In the genomic region with DNA sequence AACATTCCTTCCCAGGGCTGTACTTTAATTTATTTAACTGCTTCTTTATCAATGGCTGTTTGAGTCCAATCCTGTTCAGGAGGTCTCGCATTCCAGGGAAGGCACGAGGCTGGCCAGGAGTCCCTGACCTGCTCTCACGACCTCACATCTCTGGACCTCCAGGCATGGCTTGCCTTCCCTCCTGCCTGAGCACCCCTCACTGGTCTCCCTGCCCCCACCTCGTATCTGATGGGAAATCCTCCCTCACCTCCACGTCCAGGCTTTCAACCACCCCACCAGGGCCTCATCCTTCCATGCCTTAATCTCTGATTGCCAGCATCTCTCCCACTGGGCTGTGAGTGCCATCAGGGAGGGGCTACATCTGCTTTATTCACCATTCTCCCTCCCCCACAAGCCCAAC, we compare ENCODE assay signal across 34 cellular contexts.
"Had no signal": no experiment of that assay in that cellular context is flagged by ENCODE, and none has a peak within 500 bp of the region (broad histone marks: within the 10 kb centered on the region; RNA-seq: fewer than 3 reads in every experiment).

No MANE protein-coding gene starts in this region.

- H3K27me3 ChIP-seq: body of pancreas, cardiac muscle cell, dorsolateral prefrontal cortex, gastroesophageal sphincter, hepatocyte, neutrophil, ovary, right atrium auricular region, stomach, suprapubic skin, tibial nerve had no signal

- H3K9me3 ChIP-seq: body of pancreas, gastroesophageal sphincter, neutrophil, ovary, psoas muscle, right atrium auricular region, stomach, suprapubic skin, tibial nerve had no signal

- H3K27ac Mint-ChIP-seq: activated naive CD8-positive, alpha-beta T cell; activated T-cell treated with anti-CD3 and anti-CD28 coated beads, Interleukin-2, amount 50 U/mL, for 72 hours; mesothelial cell of epicardium; stimulated activated naive B cell treated with anti-CD40 and anti-IgM and Interleukin-4, amounts not matched to agents 10 μg/mL and 1 μg/mL and 100 μg/mL, for 72 hours; T-helper 2 cell treated with Interferon-gamma antibody and Interleukin-4, amounts not matched to agents 5 μg/mL and 100 μg/mL, for 36 hours had no signal

- H2AFZ ChIP-seq: hepatocyte had no signal

- H3K9me3 Mint-ChIP-seq: activated T-cell treated with anti-CD3 and anti-CD28 coated beads, Interleukin-2, amount 50 U/mL, for 72 hours; mesothelial cell of epicardium; naive B cell; stimulated activated naive B cell treated with anti-CD40 and anti-IgM and Interleukin-4, amounts not matched to agents 10 μg/mL and 1 μg/mL and 100 μg/mL, for 72 hours; T-helper 2 cell treated with Interferon-gamma antibody and Interleukin-4, amounts not matched to agents 5 μg/mL and 100 μg/mL, for 36 hours had no signal

- H3K27ac ChIP-seq: body of pancreas, cardiac muscle cell, coronary artery, gastroesophageal sphincter, hepatocyte, neutrophil, ovary, psoas muscle, right atrium auricular region, stomach, suprapubic skin, tibial nerve had no signal

- H3K4me3 Mint-ChIP-seq: activated naive CD8-positive, alpha-beta T cell; activated T-cell treated with anti-CD3 and anti-CD28 coated beads, Interleukin-2, amount 50 U/mL, for 72 hours; mesothelial cell of epicardium; naive B cell; stimulated activated naive B cell treated with anti-CD40 and anti-IgM and Interleukin-4, amounts not matched to agents 10 μg/mL and 1 μg/mL and 100 μg/mL, for 72 hours; T-helper 2 cell treated with Interferon-gamma antibody and Interleukin-4, amounts not matched to agents 5 μg/mL and 100 μg/mL, for 36 hours had no signal

- H3K4me2 ChIP-seq: hepatocyte, smooth muscle cell had no signal

- H3K36me3 Mint-ChIP-seq: activated naive CD8-positive, alpha-beta T cell; naive B cell had no signal

- H3K79me2 ChIP-seq: hepatocyte had no signal

- H3K4me1 Mint-ChIP-seq: stimulated activated naive B cell treated with anti-CD40 and anti-IgM and Interleukin-4, amounts not matched to agents 10 μg/mL and 1 μg/mL and 100 μg/mL, for 72 hours had no signal

- DNase-seq: activated CD4-positive, alpha-beta T cell treated with anti-CD3 and anti-CD28 coated beads for 4 hours; activated CD4-positive, alpha-beta T cell treated with anti-CD3 and anti-CD28 coated beads, Interleukin-2, amount 50 U/mL, for 4 hours; activated CD4-positive, CD25-positive, alpha-beta regulatory T cell; activated effector memory CD4-positive, alpha-beta T cell treated with Interleukin-2 at 50 U/mL for 16 hours; activated naive CD4-positive, alpha-beta T cell treated with Interleukin-2 at 50 U/mL for 16 hours; activated T-cell treated with anti-CD3 and anti-CD28 coated beads for 4 hours; activated T-cell treated with anti-CD3 and anti-CD28 coated beads, Interleukin-2, amount 50 U/mL, for 72 hours; aorta; body of pancreas; dorsolateral prefrontal cortex; effector memory CD4-positive, alpha-beta T cell; erythroblast; left cardiac atrium; left ventricle myocardium superior; naive B cell; ovary; psoas muscle; stimulated activated CD4-positive, alpha-beta T cell treated with anti-CD3 and anti-CD28 coated beads, Interleukin-1b, Interleukin-23, amount 100 ng/mL, for 48 hours; stimulated activated CD4-positive, alpha-beta T cell treated with anti-CD3 and anti-CD28 coated beads, Interleukin-4, amount 100 ng/mL, for 4 hours; stimulated activated CD8-positive, alpha-beta memory T cell treated with anti-CD3 and anti-CD28 coated beads, Interleukin-4, amount 100 ng/mL, for 48 hours; stimulated activated naive B cell treated with anti-CD40 and anti-IgM and Interleukin-4, amounts not matched to agents 10 μg/mL and 1 μg/mL and 100 μg/mL, for 72 hours; stomach had no signal

- H3K27me3 Mint-ChIP-seq: activated naive CD8-positive, alpha-beta T cell; naive B cell; stimulated activated naive B cell treated with anti-CD40 and anti-IgM and Interleukin-4, amounts not matched to agents 10 μg/mL and 1 μg/mL and 100 μg/mL, for 72 hours had no signal

- H3K4me1 ChIP-seq: psoas muscle had no signal
